Comparison of ENCODE assay signal across 18 cellular contexts in the genomic region with DNA sequence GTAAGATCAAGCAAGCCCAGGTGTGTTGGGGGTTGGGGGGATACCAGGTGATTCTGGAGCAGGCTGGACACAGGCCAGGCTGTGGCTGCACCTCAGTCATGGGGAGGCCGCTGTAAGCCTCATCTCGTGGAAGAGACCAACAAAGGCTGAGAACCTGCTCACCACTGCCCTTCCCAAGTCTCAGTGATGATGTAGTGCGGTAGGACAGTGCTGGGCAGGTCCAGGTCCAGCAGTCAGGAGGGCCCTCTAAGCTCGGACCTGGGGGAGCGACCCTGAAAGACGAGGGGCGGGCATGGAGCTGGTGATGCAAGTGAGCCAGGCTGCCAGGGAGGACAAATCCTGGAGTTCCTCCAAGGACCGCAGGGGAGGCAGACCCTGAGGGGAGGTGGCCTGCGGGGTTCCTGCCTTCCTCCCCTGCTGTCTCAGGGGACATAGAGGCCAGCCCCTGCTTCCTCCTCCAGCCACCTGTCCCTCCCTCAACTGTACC. TPM values are rescaled to one million over a fixed set of nuclear protein-coding genes. Genes with fewer than 3 reads are reported as not detected.
DNase-seq lines count a peak whose midpoint lies in the region; ATAC-seq, FAIRE-seq and TF ChIP-seq lines count a peak whose summit lies in the region.
"Had no signal": no experiment of that assay in that cellular context is flagged by ENCODE, and none has a peak within 500 bp of the region (broad histone marks: within the 10 kb centered on the region; RNA-seq: fewer than 3 reads in every experiment).

No MANE protein-coding gene starts in this region.

- TF ChIP-seq CTCF in pancreas (IDR thresholded peaks at IDR 0.05) = no peak

- H3K27me3 ChIP-seq in BLaER1 (peaks cover 35% of the 10 kb centered on the region), right cardiac atrium (ENCODE audit: control insufficient read depth, insufficient read depth) (no peaks in the 10 kb centered on the region), pancreas (no peaks in the 10 kb centered on the region)
- no peaks in the 10 kb centered on the region for H3K27me3 ChIP-seq in CD8-positive, alpha-beta memory T cell (ENCODE audit: insufficient read depth, low read length, poor library complexity, severe bottlenecking)
- H3K27me3 ChIP-seq: esophagus muscularis mucosa, gastrocnemius medialis had no signal

- peak overlapping the region in 2 of 7 donors; percentile 25 to 52 for H3K4me3 Mint-ChIP-seq in CD8-positive, alpha-beta memory T cell
- H3K4me3 Mint-ChIP-seq: activated CD4-positive, alpha-beta memory T cell treated with anti-CD3 and anti-CD28 coated beads for 36 hours had no signal

- H3K36me3 ChIP-seq in BLaER1 (no peaks in the 10 kb centered on the region), pancreas (no peaks in the 10 kb centered on the region)
- H3K36me3 ChIP-seq in CD8-positive, alpha-beta memory T cell (ENCODE audit: insufficient read depth, low read length) = no peaks in the 10 kb centered on the region
- H3K36me3 ChIP-seq: esophagus muscularis mucosa, gastrocnemius medialis, neutrophil had no signal

- FAIRE-seq in pancreas (lab: Jason Lieb, UNC) = no peak

- no peak for DNase-seq in CD8-positive, alpha-beta memory T cell
- DNase-seq in right cardiac atrium (peak; percentile 12 to 55 (median 52)), pancreas (peak in 4 of 6 donors; percentile 27 to 76 (median 56)), germinal center (ENCODE audit: low spot score) (no peak), NCI-H748 (lab: John Stamatoyannopoulos, UW; ENCODE audit: unreplicated experiment) (no peak)
- DNase-seq in NK-92 treated with Interleukin-12 subunit alpha and Interleukin-12 subunit beta, amount 100 ng/mL, for 24 hours (lab: John Stamatoyannopoulos, UW) = no peak
- DNase-seq: activated CD4-positive, alpha-beta memory T cell treated with anti-CD3 and anti-CD28 coated beads for 36 hours; activated naive CD4-positive, alpha-beta T cell; effector CD4-positive, alpha-beta T cell; KG1; NCI-H2029; WERI-Rb-1 had no signal

- no peak overlapping the region; the same call in 1 of the 2 replicates for H3K9ac ChIP-seq in BLaER1

- peak overlapping the region in 7 of 8 donors; percentile 40 to 93 (median 63) for H3K27ac Mint-ChIP-seq in CD8-positive, alpha-beta memory T cell
- H3K27ac Mint-ChIP-seq: activated CD4-positive, alpha-beta memory T cell treated with anti-CD3 and anti-CD28 coated beads for 36 hours had no signal

- H3K36me3 Mint-ChIP-seq in CD8-positive, alpha-beta memory T cell = peaks cover 0 to 2% (median 0%) of the 10 kb centered on the region in 3 donors
- H3K36me3 Mint-ChIP-seq: activated CD4-positive, alpha-beta memory T cell treated with anti-CD3 and anti-CD28 coated beads for 36 hours had no signal

- CTCF ChIA-PET in CD8-positive, alpha-beta memory T cell (lab: Charles Lee) = interaction anchor here (1.7 to 1.8 kb wide), 2 partner anchors 50 to 55 kb away, joined by 5 read pairs; no protein-coding TSS in a partner anchor

- H3K4me1 ChIP-seq in BLaER1 (peaks cover 72% of the 10 kb centered on the region), right cardiac atrium (ENCODE audit: control insufficient read depth, insufficient read depth, low read length) (no peaks in the 10 kb centered on the region), pancreas (peaks cover 10 to 22% (median 15%) of the 10 kb centered on the region in 3 donors)
- H3K4me1 ChIP-seq in CD8-positive, alpha-beta memory T cell (ENCODE audit: insufficient read depth, low read length) = peaks cover 12% of the 10 kb centered on the region

- POLR2A ChIA-PET in CD8-positive, alpha-beta memory T cell (lab: Charles Lee) = no interaction called here

- ATAC-seq in right cardiac atrium (no peak), pancreas (no peak), HG03108 (IDR thresholded peaks at IDR 0.05; ENCODE audit: unreplicated experiment) (no peak)
- ATAC-seq: gastrocnemius medialis, Panc1 had no signal

- H3K27me3 Mint-ChIP-seq in CD8-positive, alpha-beta memory T cell = no peaks in the 10 kb centered on the region
- H3K27me3 Mint-ChIP-seq: activated CD4-positive, alpha-beta memory T cell treated with anti-CD3 and anti-CD28 coated beads for 36 hours had no signal

- H3K27ac ChIP-seq in BLaER1 = no peak overlapping the region
- H3K27ac ChIP-seq in CD8-positive, alpha-beta memory T cell (ENCODE audit: low read depth, low read length) = no peak overlapping the region
- no peak overlapping the region for H3K27ac ChIP-seq in right cardiac atrium (ENCODE audit: low read length)
- H3K27ac ChIP-seq in pancreas = no peak overlapping the region
- H3K27ac ChIP-seq: neutrophil had no signal

- H4K20me1 ChIP-seq in BLaER1 = peaks cover 18% of the 10 kb centered on the region

- 0 out of 2 replicates have a peak overlapping the region, but pooled peaks have one; percentile 24 for H3K4me3 ChIP-seq in BLaER1
- H3K4me3 ChIP-seq in CD8-positive, alpha-beta memory T cell (ENCODE audit: low read length) = no peak overlapping the region
- H3K4me3 ChIP-seq in right cardiac atrium (ENCODE audit: low read length) = no peak overlapping the region
- no peak overlapping the region for H3K4me3 ChIP-seq in pancreas
- H3K4me3 ChIP-seq: esophagus muscularis mucosa, gastrocnemius medialis had no signal

- peaks cover 6 to 28% (median 11%) of the 10 kb centered on the region in 3 donors for H3K4me1 Mint-ChIP-seq in CD8-positive, alpha-beta memory T cell

- 76% methylated on average over 9 of the region's 9 CpGs for WGBS in right cardiac atrium
- 78% methylated on average over 8 to 9 of the region's 9 CpGs for WGBS in pancreas, 2 donors

- H3K4me2 ChIP-seq in BLaER1 = peak overlapping the region; percentile 99

- H3K9me3 ChIP-seq in BLaER1 (no peaks in the 10 kb centered on the region), right cardiac atrium (ENCODE audit: control insufficient read depth, low read length) (no peaks in the 10 kb centered on the region), pancreas (no peaks in the 10 kb centered on the region)
- no peaks in the 10 kb centered on the region for H3K9me3 ChIP-seq in CD8-positive, alpha-beta memory T cell (ENCODE audit: low read length)
- H3K9me3 ChIP-seq: esophagus muscularis mucosa, gastrocnemius medialis, neutrophil had no signal

- no peaks in the 10 kb centered on the region for H3K9me3 Mint-ChIP-seq in CD8-positive, alpha-beta memory T cell

- intact Hi-C loops in right cardiac atrium (cut with DNase I) (loop anchor here in 3 of 4 donors (5.0 to 10.0 kb wide), 3 partner anchors 59 to 251 kb away; no protein-coding TSS in a partner anchor), pancreas (cut with DNase I) (loop anchor here in 2 of 3 donors (5.0 kb wide), 2 partner anchors 59 to 184 kb away; no protein-coding TSS in a partner anchor)

RNA-seq across cellular contexts. Expression of a gene that starts 3.3 kb away (rescaled TPM):
- 1 to 10 TPM; 3.1 to 3.7 TPM for total RNA-seq in CD8-positive, alpha-beta memory T cell
- 4.4 TPM for polyA plus RNA-seq in CD8-positive, alpha-beta memory T cell
- total RNA-seq in right cardiac atrium (10 to 100 TPM in 2 of 4 donors, 1 to 10 TPM in 2; 7.0 to 10.6 (median 9.6) TPM), pancreas (10 to 100 TPM; 17.8 to 44.1 (median 25.9) TPM)
- polyA plus RNA-seq in right cardiac atrium (9.1 TPM), pancreas (10 to 100 TPM; 23.5 to 25.2 TPM)

Comparison
In these comparisons a context has a peak if more than half of its experiments do, and no peak if none do; other contexts are left out.
1. DNase-seq: peak in right cardiac atrium (3 of 3) and pancreas (4 of 6); none in CD8-positive, alpha-beta memory T cell (0 of 5), germinal center (single experiment), NCI-H748 (single experiment) and NK-92 treated with Interleukin-12 subunit alpha and Interleukin-12 subunit beta, amount 100 ng/mL, for 24 hours (single experiment).